9 cellular contexts compared by ENCODE assay signal in the genomic region with DNA sequence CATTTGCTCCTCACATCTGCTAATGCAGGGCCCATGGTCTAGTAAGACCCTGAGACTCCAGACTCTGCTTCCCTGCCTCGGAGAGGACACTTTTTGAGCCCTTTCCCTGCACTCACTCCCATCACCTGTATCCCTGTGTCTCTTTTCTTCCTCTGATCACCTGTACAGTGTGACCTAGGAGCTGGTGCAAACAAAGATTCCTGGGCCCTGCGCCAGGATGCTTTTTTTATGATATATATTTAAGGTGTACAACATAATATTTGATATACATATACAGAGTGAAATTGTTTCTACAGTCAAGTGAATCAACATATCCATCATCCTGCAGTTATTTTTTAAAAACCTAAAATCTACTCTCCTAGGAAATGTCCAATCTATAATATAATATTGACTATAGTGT.
"Had no signal": no experiment of that assay in that cellular context is flagged by ENCODE, and none has a peak within 500 bp of the region (broad histone marks: within the 10 kb centered on the region; RNA-seq: fewer than 3 reads in every experiment).

No MANE protein-coding gene starts in this region.

- H3K27ac ChIP-seq: GM23248, HL-60 had no signal

- H3K36me3 ChIP-seq: HAP-1 had no signal

- H3K4me1 ChIP-seq: HAP-1 had no signal

- FAIRE-seq: K562 had no signal

- H3K4me3 ChIP-seq: GM23248, HAP-1, K562 had no signal

- H3K9me3 ChIP-seq: HAP-1 had no signal

- DNase-seq: GM23248, GOT3, H7, HFFc6, IMR-90 had no signal

- ATAC-seq: HCT116, K562 had no signal

- H3K9ac ChIP-seq: GM23248 had no signal
